7 cellular contexts compared by ENCODE assay signal in genomic region chr1:182134257-182134656, GRCh38.
"Had no signal": no experiment of that assay in that cellular context is flagged by ENCODE, and none has a peak within 500 bp of the region (broad histone marks: within the 10 kb centered on the region; RNA-seq: fewer than 3 reads in every experiment).

No MANE protein-coding gene starts in this region.

- H3K4me3 ChIP-seq: K562 had no signal

- H3K27ac ChIP-seq: HL-60, KMS-11 had no signal

- DNase-seq: IMR-90, KBM-7, KG1 had no signal

- FAIRE-seq: HTR-8/SVneo, K562 had no signal

- ATAC-seq: K562 had no signal

- H3K9ac ChIP-seq: KMS-11 had no signal

- H3K4me2 ChIP-seq: KMS-11 had no signal
